ENCODE assay signal across 9 cellular contexts in genomic region chr5:168860081-168860480, GRCh38.
"Had no signal": no experiment of that assay in that cellular context is flagged by ENCODE, and none has a peak within 500 bp of the region (broad histone marks: within the 10 kb centered on the region; RNA-seq: fewer than 3 reads in every experiment).

No MANE protein-coding gene starts in this region.

- ATAC-seq: activated CD4-positive, alpha-beta T cell treated with anti-CD3 and anti-CD28 coated beads for 36 hours; activated CD4-positive, CD25-positive, alpha-beta regulatory T cell treated with anti-CD3 and anti-CD28 coated beads, Interleukin-2, amount 50 U/mL, for 24 hours; activated CD8-positive, alpha-beta memory T cell treated with anti-CD3 and anti-CD28 coated beads, Interleukin-2, amount 10 ng/mL, durations not matched to agents 7 days and 5 days; activated CD8-positive, alpha-beta T cell treated with anti-CD3 and anti-CD28 coated beads for 36 hours; activated CD8-positive, alpha-beta T cell treated with anti-CD3 and anti-CD28 coated beads, Interleukin-2, amount 10 ng/mL, durations not matched to agents 7 days and 5 days; T-helper 17 cell; WTC11 had no signal

- H3K36me3 ChIP-seq: WERI-Rb-1 had no signal

- H3K27ac ChIP-seq: VCaP, WERI-Rb-1 had no signal
